ENCODE assay signal across 8 cellular contexts in genomic region chr1:110674337-110675059, GRCh38. TPM values are rescaled to one million over a fixed set of nuclear protein-coding genes. Genes with fewer than 3 reads are reported as not detected.
DNase-seq lines count a peak whose midpoint lies in the region; ATAC-seq and TF ChIP-seq lines count a peak whose summit lies in the region.

TSS of gene KCNA3 (minus strand) at chr1:110674940. CDS start at chr1:110674809, 131 bp downstream.

- no peak within 1 kb of the TSS for H2BK15ac ChIP-seq in mesendoderm (replicated peaks; ENCODE audit: low read depth)

- H3K27me3 Mint-ChIP-seq in WTC11 (ENCODE audit: low read depth), result peaks cover 88% of the 10 kb centered on the region

- ATAC-seq in WTC11, result peak; percentile 86
- ATAC-seq in HG02884 (IDR thresholded peaks at IDR 0.05; ENCODE audit: unreplicated experiment), result no peak

- H2BK5ac ChIP-seq in mesendoderm (ENCODE audit: low read length), result no peak within 1 kb of the TSS

- peaks cover 85% of the 10 kb centered on the region for H3K27me3 ChIP-seq in HUES6 (ENCODE audit: control insufficient read depth, insufficient read depth, low read length)
- H3K27me3 ChIP-seq in mesendoderm (ENCODE audit: insufficient read depth, low read length, poor library complexity), result peaks cover 26% of the 10 kb centered on the region

- H3K27ac ChIP-seq in HUES6 (ENCODE audit: low read depth, low read length), result no peak within 1 kb of the TSS
- H3K27ac ChIP-seq in mesendoderm (ENCODE audit: low read depth, low read length), result no peak within 1 kb of the TSS

- no peaks in the 10 kb centered on the region for H3K79me1 ChIP-seq in mesendoderm (ENCODE audit: low read length)

- no peaks in the 10 kb centered on the region for H3K9me3 Mint-ChIP-seq in WTC11

- peaks cover 11% of the 10 kb centered on the region for H3K4me1 Mint-ChIP-seq in WTC11

- no peak within 1 kb of the TSS for H4K8ac ChIP-seq in mesendoderm (ENCODE audit: low read depth, low read length)

- peak within 1 kb of the TSS; percentile 62 for H3K4me2 ChIP-seq in mesendoderm (ENCODE audit: low read length)

- no peak within 1 kb of the TSS for H2AK5ac ChIP-seq in mesendoderm (ENCODE audit: low read length)

- H3K18ac ChIP-seq in mesendoderm (ENCODE audit: low read length), result peak within 1 kb of the TSS; percentile 28

- no peak within 1 kb of the TSS for H4K5ac ChIP-seq in mesendoderm (ENCODE audit: low read length)

- H3K79me2 ChIP-seq in mesendoderm (ENCODE audit: control insufficient read depth, insufficient read depth, low read length), result no peaks in the 10 kb centered on the region

- H3K4me3 ChIP-seq in HUES6 (ENCODE audit: low read depth, low read length) (peak within 1 kb of the TSS; percentile 74), mesendoderm (ENCODE audit: low read length) (peak within 1 kb of the TSS; percentile 23)

- DNase-seq in ELF-1 (ENCODE audit: low read depth, low spot score), result peak; percentile 74
- DNase-seq in WTC11 (ENCODE audit: low spot score), result peak; percentile 84
- peak; percentile 70 for DNase-seq in cerebellar cortex (ENCODE audit: low spot score)
- DNase-seq in mesendoderm, result peak; percentile 74
- DNase-seq in stimulated activated CD8-positive, alpha-beta memory T cell treated with anti-CD3 and anti-CD28 coated beads, Interleukin-2, amount 100 ng/mL, for 1 hour (ENCODE audit: low read depth in 2 of 2), result peak; percentile 44 to 50
- no peak for DNase-seq in NCI-H2029 treated with DMSO at 0.1 percent for 48 hours (lab: John Stamatoyannopoulos, UW)

- H3K23ac ChIP-seq in mesendoderm (ENCODE audit: low read length), result peak within 1 kb of the TSS; percentile 16

- no peak within 1 kb of the TSS for H3K27ac Mint-ChIP-seq in WTC11

- CTCF ChIA-PET in WTC11 (lab: Charles Lee), result interaction anchor here (0.7 to 2.3 kb wide), 8 partner anchors 9 to 229 kb away, joined by 3 to 11 read pairs (median 3); no protein-coding TSS in a partner anchor

- no peaks in the 10 kb centered on the region for H3K4me1 ChIP-seq in HUES6 (ENCODE audit: control insufficient read depth, insufficient read depth, low read length)
- H3K4me1 ChIP-seq in mesendoderm (ENCODE audit: control insufficient read depth, low read depth, low read length), result no peaks in the 10 kb centered on the region

- H3K4me3 Mint-ChIP-seq in WTC11, result peak within 1 kb of the TSS; percentile 71

- H3K9ac ChIP-seq in HUES6 (ENCODE audit: low read length) (peak within 1 kb of the TSS; percentile 19), mesendoderm (ENCODE audit: low read length) (peak within 1 kb of the TSS; percentile 39)

- TF ChIP-seq CTCF in WTC11 (IDR thresholded peaks at IDR 0.05), result no peak

- POLR2A ChIA-PET in WTC11 (lab: Charles Lee), result no interaction called here

- no peak within 1 kb of the TSS for H3K4ac ChIP-seq in mesendoderm (ENCODE audit: low read depth, low read length)

- H3K56ac ChIP-seq in mesendoderm (ENCODE audit: low read length), result peak within 1 kb of the TSS; percentile 77

- H3K36me3 ChIP-seq in HUES6 (ENCODE audit: control insufficient read depth, insufficient read depth, low read length) (no peaks in the 10 kb centered on the region), mesendoderm (ENCODE audit: control insufficient read depth, insufficient read depth, low read length) (no peaks in the 10 kb centered on the region)

- WGBS in mesendoderm (ENCODE audit: extremely low coverage, insufficient coverage, low lambda C conversion rate), result no CpG with 5 or more reads among the region's 97 CpGs

- H3K9me3 ChIP-seq in HUES6 (ENCODE audit: control insufficient read depth, insufficient read depth, low read depth, low read length), result no peaks in the 10 kb centered on the region

- peaks cover 4% of the 10 kb centered on the region; the same call in 1 of the 2 replicates for H3K36me3 Mint-ChIP-seq in WTC11

- no peak within 1 kb of the TSS for H2BK120ac ChIP-seq in mesendoderm (ENCODE audit: low read depth, low read length)

TF ChIP-seq in WTC11, 78 proteins besides CTCF, POLR2A, EP300 and RAD21 (continues in another document):
- TF ChIP-seq USF2 (CRISPR knock-in tag; IDR thresholded peaks at IDR 0.05), result no peak
- no peak for TF ChIP-seq MXD4 (CRISPR knock-in tag; IDR thresholded peaks at IDR 0.05; ENCODE audit: borderline replicate concordance)
- no peak for TF ChIP-seq ZNF121 (CRISPR knock-in tag; IDR thresholded peaks at IDR 0.05)
- TF ChIP-seq ZBTB21 (CRISPR knock-in tag; IDR thresholded peaks at IDR 0.05; ENCODE audit: borderline replicate concordance), result peak; percentile 25; the same call in 1 of the 2 replicates
- TF ChIP-seq, protein P1, sequence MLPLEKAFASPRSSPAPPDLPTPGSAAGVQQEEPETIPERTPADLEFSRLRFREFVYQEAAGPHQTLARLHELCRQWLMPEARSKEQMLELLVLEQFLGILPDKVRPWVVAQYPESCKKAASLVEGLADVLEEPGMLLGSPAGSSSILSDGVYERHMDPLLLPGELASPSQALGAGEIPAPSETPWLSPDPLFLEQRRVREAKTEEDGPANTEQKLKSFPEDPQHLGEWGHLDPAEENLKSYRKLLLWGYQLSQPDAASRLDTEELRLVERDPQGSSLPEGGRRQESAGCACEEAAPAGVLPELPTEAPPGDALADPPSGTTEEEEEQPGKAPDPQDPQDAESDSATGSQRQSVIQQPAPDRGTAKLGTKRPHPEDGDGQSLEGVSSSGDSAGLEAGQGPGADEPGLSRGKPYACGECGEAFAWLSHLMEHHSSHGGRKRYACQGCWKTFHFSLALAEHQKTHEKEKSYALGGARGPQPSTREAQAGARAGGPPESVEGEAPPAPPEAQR (CRISPR knock-in tag; IDR thresholded peaks at IDR 0.05), result no peak
- TF ChIP-seq IRF1 (CRISPR knock-in tag; IDR thresholded peaks at IDR 0.05), result 0 out of 2 replicates have a peak, but pooled peaks have one; percentile 11
- TF ChIP-seq, protein P2, sequence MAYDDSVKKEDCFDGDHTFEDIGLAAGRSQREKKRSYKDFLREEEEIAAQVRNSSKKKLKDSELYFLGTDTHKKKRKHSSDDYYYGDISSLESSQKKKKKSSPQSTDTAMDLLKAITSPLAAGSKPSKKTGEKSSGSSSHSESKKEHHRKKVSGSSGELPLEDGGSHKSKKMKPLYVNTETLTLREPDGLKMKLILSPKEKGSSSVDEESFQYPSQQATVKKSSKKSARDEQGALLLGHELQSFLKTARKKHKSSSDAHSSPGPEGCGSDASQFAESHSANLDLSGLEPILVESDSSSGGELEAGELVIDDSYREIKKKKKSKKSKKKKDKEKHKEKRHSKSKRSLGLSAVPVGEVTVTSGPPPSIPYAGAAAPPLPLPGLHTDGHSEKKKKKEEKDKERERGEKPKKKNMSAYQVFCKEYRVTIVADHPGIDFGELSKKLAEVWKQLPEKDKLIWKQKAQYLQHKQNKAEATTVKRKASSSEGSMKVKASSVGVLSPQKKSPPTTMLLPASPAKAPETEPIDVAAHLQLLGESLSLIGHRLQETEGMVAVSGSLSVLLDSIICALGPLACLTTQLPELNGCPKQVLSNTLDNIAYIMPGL (CRISPR knock-in tag; IDR thresholded peaks at IDR 0.05), result peak; percentile 80
- TF ChIP-seq CREM (CRISPR knock-in tag; IDR thresholded peaks at IDR 0.05), result peak; percentile 41; the same call in 1 of the 2 replicates
- TF ChIP-seq ZNF317 (CRISPR knock-in tag; IDR thresholded peaks at IDR 0.05; ENCODE audit: borderline replicate concordance, low read depth), result no peak
- peak; percentile 31; the same call in 1 of the 2 replicates for TF ChIP-seq TEAD4 (CRISPR knock-in tag; IDR thresholded peaks at IDR 0.05)
- TF ChIP-seq, protein P3, sequence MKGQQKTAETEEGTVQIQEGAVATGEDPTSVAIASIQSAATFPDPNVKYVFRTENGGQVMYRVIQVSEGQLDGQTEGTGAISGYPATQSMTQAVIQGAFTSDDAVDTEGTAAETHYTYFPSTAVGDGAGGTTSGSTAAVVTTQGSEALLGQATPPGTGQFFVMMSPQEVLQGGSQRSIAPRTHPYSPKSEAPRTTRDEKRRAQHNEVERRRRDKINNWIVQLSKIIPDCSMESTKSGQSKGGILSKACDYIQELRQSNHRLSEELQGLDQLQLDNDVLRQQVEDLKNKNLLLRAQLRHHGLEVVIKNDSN (CRISPR knock-in tag; IDR thresholded peaks at IDR 0.05), result peak; percentile 62; the same call in 1 of the 2 replicates
- TF ChIP-seq PREB (CRISPR knock-in tag; IDR thresholded peaks at IDR 0.05; ENCODE audit: borderline replicate concordance), result peak; percentile 52; the same call in 1 of the 2 replicates
- no peak for TF ChIP-seq CBFB (CRISPR knock-in tag; IDR thresholded peaks at IDR 0.05; ENCODE audit: low read depth)

RNA-seq across cellular contexts. Expression of gene KCNA3, which starts in this region (rescaled TPM):
- total RNA-seq in WTC11 (2021), result 1.1 to 1.2 TPM (median 1.2 TPM) in 3 replicates
- 0.20 TPM for polyA plus RNA-seq in mesendoderm (2013, experiment 1 of 2)
- 0.18 TPM for polyA plus RNA-seq in mesendoderm (2013, experiment 2 of 2)
